In genomic region chr9:122125158-122125890, GRCh38 we compare ENCODE assay signal across 8 cellular contexts. TPM values are rescaled to one million over a fixed set of nuclear protein-coding genes. Genes with fewer than 3 reads are reported as not detected.
DNase-seq lines count a peak whose midpoint lies in the region; ATAC-seq and TF ChIP-seq lines count a peak whose summit lies in the region.

No MANE protein-coding gene starts in this region.

- intact Hi-C loops in Right ventricle myocardium superior (cut with DNase I) (loop anchor here (1.0 to 10.0 kb wide), 2 partner anchors 225 to 689 kb away; no protein-coding TSS in a partner anchor), uterus (cut with DNase I; ENCODE audit: low total_unique reads) (no loop called here)

- TF ChIP-seq POLR2A in NB4 (IDR thresholded peaks at IDR 0.05; ENCODE audit: extremely low read depth, insufficient read length) (no peak), uterus (IDR thresholded peaks at IDR 0.05) (peak in 1 of 2 donors; percentile 12)

- no peaks in the 10 kb centered on the region for H3K36me3 ChIP-seq in CD8-positive, alpha-beta memory T cell (ENCODE audit: insufficient read depth, low read length)
- no peaks in the 10 kb centered on the region for H3K36me3 ChIP-seq in uterus

- H3K4me3 ChIP-seq in CD8-positive, alpha-beta memory T cell (ENCODE audit: low read length) = no peak overlapping the region
- H3K4me3 ChIP-seq in NB4 (ENCODE audit: low read depth, low read length) (no peak overlapping the region), uterus (no peak overlapping the region)

- no peaks in the 10 kb centered on the region for H3K9me3 Mint-ChIP-seq in CD8-positive, alpha-beta memory T cell
- H3K9me3 Mint-ChIP-seq in activated naive CD8-positive, alpha-beta T cell treated with anti-CD3 and anti-CD28 coated beads, Interleukin-2, amount 10 ng/mL, durations not matched to agents 7 days and 5 days = no peaks in the 10 kb centered on the region
- H3K9me3 Mint-ChIP-seq in progenitor cell of endocrine pancreas (ENCODE audit: low read depth) = no peaks in the 10 kb centered on the region

- H3K27ac Mint-ChIP-seq in CD8-positive, alpha-beta memory T cell = peak overlapping the region in 2 of 8 donors; percentile 2 to 77
- no peak overlapping the region for H3K27ac Mint-ChIP-seq in activated naive CD8-positive, alpha-beta T cell treated with anti-CD3 and anti-CD28 coated beads, Interleukin-2, amount 10 ng/mL, durations not matched to agents 7 days and 5 days
- no peak overlapping the region for H3K27ac Mint-ChIP-seq in progenitor cell of endocrine pancreas

- ATAC-seq in GM21576 (IDR thresholded peaks at IDR 0.05; ENCODE audit: unreplicated experiment) = peak; percentile 50
- peak; percentile 73 for ATAC-seq in activated naive CD8-positive, alpha-beta T cell treated with anti-CD3 and anti-CD28 coated beads, Interleukin-2, amount 10 ng/mL, durations not matched to agents 7 days and 5 days (ENCODE audit: low read depth)
- ATAC-seq in Right ventricle myocardium superior (ENCODE audit: poor library complexity) = peak; percentile 87

- TF ChIP-seq CTCF in NB4 (IDR thresholded peaks at IDR 0.05; ENCODE audit: low read depth, low read length) = peak; percentile 79
- TF ChIP-seq CTCF in progenitor cell of endocrine pancreas (IDR thresholded peaks at IDR 0.05; ENCODE audit: unreplicated experiment) = peak; percentile 95
- TF ChIP-seq CTCF in uterus (IDR thresholded peaks at IDR 0.05) = peak; percentile 91 to 97 (median 96)

- peaks cover 30 to 44% of the 10 kb centered on the region in 2 donors for H3K27me3 Mint-ChIP-seq in CD8-positive, alpha-beta memory T cell
- H3K27me3 Mint-ChIP-seq in activated naive CD8-positive, alpha-beta T cell treated with anti-CD3 and anti-CD28 coated beads, Interleukin-2, amount 10 ng/mL, durations not matched to agents 7 days and 5 days = peaks cover 25% of the 10 kb centered on the region
- peaks cover 58% of the 10 kb centered on the region for H3K27me3 Mint-ChIP-seq in progenitor cell of endocrine pancreas

- peaks cover 15% of the 10 kb centered on the region for H3K27me3 ChIP-seq in CD8-positive, alpha-beta memory T cell (ENCODE audit: insufficient read depth, low read length, poor library complexity, severe bottlenecking)
- H3K27me3 ChIP-seq in uterus = no peaks in the 10 kb centered on the region

- CTCF ChIA-PET in CD8-positive, alpha-beta memory T cell (lab: Charles Lee) = interaction anchor here (0.6 to 9.9 kb wide), 25 partner anchors 9 to 691 kb away, joined by 3 to 166 read pairs (median 4); partner anchors contain the start of genes MORN5 and NDUFA8

- peak; percentile 60 to 80 (median 66) for DNase-seq in CD8-positive, alpha-beta memory T cell
- DNase-seq in NB4 (ENCODE audit: low read depth) (peak; percentile 77), SW480 (ENCODE audit: low spot score) (peak; percentile 65), Right ventricle myocardium superior (peak; percentile 86), progenitor cell of endocrine pancreas (ENCODE audit: low spot score, unreplicated experiment) (peak; percentile 77), uterus (peak; percentile 70 to 79)
- DNase-seq in activated naive CD8-positive, alpha-beta T cell treated with anti-CD3 and anti-CD28 coated beads, Interleukin-2, amount 10 ng/mL, durations not matched to agents 7 days and 5 days = peak; percentile 89

- no peaks in the 10 kb centered on the region for H3K9me3 ChIP-seq in CD8-positive, alpha-beta memory T cell (ENCODE audit: low read length)
- no peaks in the 10 kb centered on the region for H3K9me3 ChIP-seq in uterus

- POLR2A ChIA-PET in CD8-positive, alpha-beta memory T cell (lab: Charles Lee) = no interaction called here
- POLR2A ChIA-PET in activated naive CD8-positive, alpha-beta T cell treated with anti-CD3 and anti-CD28 coated beads, Interleukin-2, amount 10 ng/mL, durations not matched to agents 7 days and 5 days (lab: Charles Lee) = interaction anchor here (1.0 to 2.3 kb wide), 3 partner anchors 26 to 225 kb away, joined by 3 to 12 read pairs (median 4); no protein-coding TSS in a partner anchor

- peaks cover 21 to 41% (median 22%) of the 10 kb centered on the region in 3 donors for H3K4me1 Mint-ChIP-seq in CD8-positive, alpha-beta memory T cell
- peaks cover 23% of the 10 kb centered on the region for H3K4me1 Mint-ChIP-seq in activated naive CD8-positive, alpha-beta T cell treated with anti-CD3 and anti-CD28 coated beads, Interleukin-2, amount 10 ng/mL, durations not matched to agents 7 days and 5 days
- H3K4me1 Mint-ChIP-seq in progenitor cell of endocrine pancreas (ENCODE audit: low read depth) = peaks cover 9% of the 10 kb centered on the region

- H3K36me3 Mint-ChIP-seq in CD8-positive, alpha-beta memory T cell = peaks cover 0 to 2% (median 0%) of the 10 kb centered on the region in 3 donors
- H3K36me3 Mint-ChIP-seq in activated naive CD8-positive, alpha-beta T cell treated with anti-CD3 and anti-CD28 coated beads, Interleukin-2, amount 10 ng/mL, durations not matched to agents 7 days and 5 days = no peaks in the 10 kb centered on the region
- no peaks in the 10 kb centered on the region for H3K36me3 Mint-ChIP-seq in progenitor cell of endocrine pancreas (ENCODE audit: insufficient read depth)

- H3K4me1 ChIP-seq in CD8-positive, alpha-beta memory T cell (ENCODE audit: insufficient read depth, low read length) = peaks cover 5% of the 10 kb centered on the region
- peaks cover 0 to 4% of the 10 kb centered on the region in 2 donors for H3K4me1 ChIP-seq in uterus

- H3K27ac ChIP-seq in CD8-positive, alpha-beta memory T cell (ENCODE audit: low read depth, low read length) = no peak overlapping the region
- H3K27ac ChIP-seq in uterus = no peak overlapping the region

- H3K4me3 Mint-ChIP-seq in CD8-positive, alpha-beta memory T cell = peak overlapping the region in 5 of 7 donors; percentile 6 to 67 (median 65)
- peak overlapping the region; percentile 3 for H3K4me3 Mint-ChIP-seq in activated naive CD8-positive, alpha-beta T cell treated with anti-CD3 and anti-CD28 coated beads, Interleukin-2, amount 10 ng/mL, durations not matched to agents 7 days and 5 days
- H3K4me3 Mint-ChIP-seq in progenitor cell of endocrine pancreas (ENCODE audit: low read depth) = peak overlapping the region; percentile 48

RNA-seq across cellular contexts. Expression of gene TTLL11, which starts 32.2 kb away (rescaled TPM):
- 1 to 10 TPM; 4.0 to 4.5 TPM for total RNA-seq in CD8-positive, alpha-beta memory T cell
- polyA plus RNA-seq in CD8-positive, alpha-beta memory T cell = 6.2 TPM
- total RNA-seq in activated naive CD8-positive, alpha-beta T cell treated with anti-CD3 and anti-CD28 coated beads, Interleukin-2, amount 10 ng/mL, durations not matched to agents 7 days and 5 days = 1 to 10 TPM; 3.9 to 4.1 TPM
- 5.0 TPM for total RNA-seq in Right ventricle myocardium superior
- 5.3 and 5.5 TPM in 2 replicates for total RNA-seq in progenitor cell of endocrine pancreas
- 10 to 100 TPM in 2 of 4 donors, 1 to 10 TPM in 2; 7.4 to 14.7 (median 11.0) TPM for total RNA-seq in uterus

RNA-seq across cellular contexts. Expression of gene NDUFA8, which starts 34.3 kb away (rescaled TPM):
- total RNA-seq in CD8-positive, alpha-beta memory T cell = 10 to 100 TPM; 50.7 to 54.6 TPM
- polyA plus RNA-seq in CD8-positive, alpha-beta memory T cell = 74.4 TPM
- total RNA-seq in activated naive CD8-positive, alpha-beta T cell treated with anti-CD3 and anti-CD28 coated beads, Interleukin-2, amount 10 ng/mL, durations not matched to agents 7 days and 5 days = 10 to 100 TPM; 32.5 to 36.7 TPM
- total RNA-seq in Right ventricle myocardium superior (294 TPM), progenitor cell of endocrine pancreas (43.1 and 44.6 TPM in 2 replicates), uterus (10 to 100 TPM; 22.8 to 39.2 (median 31.4) TPM)

RNA-seq across cellular contexts. Expression of gene MORN5, which starts 34.4 kb away (rescaled TPM):
- not detected for total RNA-seq in CD8-positive, alpha-beta memory T cell
- polyA plus RNA-seq in CD8-positive, alpha-beta memory T cell = not detected
- not detected for total RNA-seq in activated naive CD8-positive, alpha-beta T cell treated with anti-CD3 and anti-CD28 coated beads, Interleukin-2, amount 10 ng/mL, durations not matched to agents 7 days and 5 days
- total RNA-seq in Right ventricle myocardium superior (not detected), progenitor cell of endocrine pancreas (0.57 and 1.9 TPM in 2 replicates), uterus (10 to 100 TPM in 1 of 4 donors, 1 to 10 TPM in 1, not detected in 2; 1.8 to 12.6 TPM)

Comparison
In these comparisons a context has a peak if more than half of its experiments do, and no peak if none do; other contexts are left out.
1. H3K4me3 Mint-ChIP-seq: peak in every context shown above with its lines; median percentile 65 in CD8-positive, alpha-beta memory T cell; 48 in progenitor cell of endocrine pancreas; 3 in activated naive CD8-positive, alpha-beta T cell treated with anti-CD3 and anti-CD28 coated beads, Interleukin-2, amount 10 ng/mL, durations not matched to agents 7 days and 5 days.